Comparison of ENCODE assay signal across 1 cellular context in genomic region chr20:53080969-53081871, GRCh38.
A peak's percentile ranks its signal among the peaks of the same experiment; 100 is the strongest.
TF ChIP-seq lines count a peak whose summit lies in the region.

No MANE protein-coding gene starts in this region.

TF ChIP-seq in HepG2, 621 proteins besides CTCF, POLR2A, EP300 and RAD21 (continued from another document):
- TF ChIP-seq PRDM15 (CRISPR knock-in tag; IDR thresholded peaks at IDR 0.05), result no peak
- peak; percentile 56 for TF ChIP-seq KDM3A (CRISPR knock-in tag; IDR thresholded peaks at IDR 0.05; ENCODE audit: low read depth)
- no peak for TF ChIP-seq GTF3A (CRISPR knock-in tag; conservative IDR thresholded peaks at IDR 0.05)
- no peak for TF ChIP-seq ZNF850 (CRISPR knock-in tag; conservative IDR thresholded peaks at IDR 0.05)
- peak; percentile 97 for TF ChIP-seq HDAC2 (CRISPR knock-in tag; IDR thresholded peaks at IDR 0.05)
- TF ChIP-seq CEBPZ (IDR thresholded peaks at IDR 0.05; ENCODE audit: low read length), result no peak
- TF ChIP-seq SOX5 (CRISPR knock-in tag; IDR thresholded peaks at IDR 0.05; ENCODE audit: borderline replicate concordance), result peak; percentile 98
- no peak for TF ChIP-seq HMGA1 (CRISPR knock-in tag; conservative IDR thresholded peaks at IDR 0.05)
- no peak for TF ChIP-seq ZNF615 (CRISPR knock-in tag; IDR thresholded peaks at IDR 0.05; ENCODE audit: borderline replicate concordance)
- TF ChIP-seq SPEN (CRISPR knock-in tag; IDR thresholded peaks at IDR 0.05; ENCODE audit: low read depth), result no peak; the same call in 1 of the 2 replicates
- peak; percentile 40; the same call in 1 of the 2 replicates for TF ChIP-seq ZFX (CRISPR knock-in tag; IDR thresholded peaks at IDR 0.05; ENCODE audit: low read depth)
- peak; percentile 89 for TF ChIP-seq RARA (CRISPR knock-in tag; IDR thresholded peaks at IDR 0.05)
- peak; percentile 78; the same call in 1 of the 2 replicates for TF ChIP-seq ZNF547 (CRISPR knock-in tag; IDR thresholded peaks at IDR 0.05)
- peak; percentile 50 for TF ChIP-seq MEF2D (CRISPR knock-in tag; IDR thresholded peaks at IDR 0.05)
- TF ChIP-seq JARID2 (CRISPR knock-in tag; IDR thresholded peaks at IDR 0.05; ENCODE audit: insufficient replicate concordance), result no peak
- TF ChIP-seq, protein P1, sequence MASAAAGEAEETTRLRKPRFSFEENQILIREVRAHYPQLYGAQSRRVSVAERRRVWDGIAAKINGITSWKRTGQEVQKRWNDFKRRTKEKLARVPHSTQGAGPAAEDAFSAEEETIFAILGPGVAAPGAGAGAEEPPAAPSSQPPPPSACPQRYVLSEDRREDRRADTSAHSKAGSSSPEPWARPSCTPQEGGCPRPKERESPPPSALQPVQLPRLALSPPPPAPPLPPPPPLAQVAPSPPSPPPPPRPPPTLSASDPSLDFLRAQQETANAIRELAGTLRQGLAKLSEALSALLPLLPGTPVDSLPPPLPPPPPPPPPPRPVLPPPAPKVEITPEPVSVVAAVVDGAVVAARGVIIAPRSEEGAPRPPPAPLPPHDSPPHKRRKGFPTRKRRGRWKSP (CRISPR knock-in tag; IDR thresholded peaks at IDR 0.05), result no peak
- no peak; the same call in 1 of the 2 replicates for TF ChIP-seq MYC (CRISPR knock-in tag; IDR thresholded peaks at IDR 0.05; ENCODE audit: borderline replicate concordance)
- peak; percentile 68; the same call in 1 of the 2 replicates for TF ChIP-seq ZC3H4 (CRISPR knock-in tag; IDR thresholded peaks at IDR 0.05; ENCODE audit: borderline replicate concordance)
- TF ChIP-seq ZNF124 (CRISPR knock-in tag; IDR thresholded peaks at IDR 0.05), result no peak
- TF ChIP-seq PRMT3 (CRISPR knock-in tag; IDR thresholded peaks at IDR 0.05; ENCODE audit: borderline replicate concordance, low read depth), result no peak
- peak; percentile 48; the same call in 1 of the 2 replicates for TF ChIP-seq POGK (CRISPR knock-in tag; conservative IDR thresholded peaks at IDR 0.05)
- no peak for TF ChIP-seq ZNF790 (CRISPR knock-in tag; IDR thresholded peaks at IDR 0.05; ENCODE audit: borderline replicate concordance)
- no peak for TF ChIP-seq ZFP90 (CRISPR knock-in tag; IDR thresholded peaks at IDR 0.05; ENCODE audit: borderline replicate concordance)
- no peak for TF ChIP-seq SAFB2 (CRISPR knock-in tag; IDR thresholded peaks at IDR 0.05; ENCODE audit: borderline replicate concordance, low read depth)
- TF ChIP-seq SALL2 (CRISPR knock-in tag; IDR thresholded peaks at IDR 0.05), result no peak; the same call in 1 of the 2 replicates
- TF ChIP-seq YEATS2 (CRISPR knock-in tag; IDR thresholded peaks at IDR 0.05; ENCODE audit: borderline replicate concordance), result peak; percentile 52; the same call in 1 of the 2 replicates
- no peak for TF ChIP-seq DBP (CRISPR knock-in tag; IDR thresholded peaks at IDR 0.05; ENCODE audit: not compliant biosample characterization)
- no peak for TF ChIP-seq IRF1 (CRISPR knock-in tag; IDR thresholded peaks at IDR 0.05; ENCODE audit: low read depth)
- TF ChIP-seq ZZZ3 (CRISPR knock-in tag; IDR thresholded peaks at IDR 0.05; ENCODE audit: borderline replicate concordance), result 0 out of 2 replicates have a peak, but pooled peaks have one; percentile 14
- no peak for TF ChIP-seq ZNF496 (CRISPR knock-in tag; IDR thresholded peaks at IDR 0.05; ENCODE audit: insufficient replicate concordance)
- TF ChIP-seq ZMYM3 (CRISPR knock-in tag; IDR thresholded peaks at IDR 0.05), result peak; percentile 71
- no peak for TF ChIP-seq PHB2 (IDR thresholded peaks at IDR 0.05; ENCODE audit: partially characterized antibody)
- TF ChIP-seq HIVEP1 (CRISPR knock-in tag; IDR thresholded peaks at IDR 0.05), result no peak
- no peak for TF ChIP-seq MAFG (CRISPR knock-in tag; IDR thresholded peaks at IDR 0.05)
